Comparison of ENCODE assay signal across 15 cellular contexts in the genomic region with DNA sequence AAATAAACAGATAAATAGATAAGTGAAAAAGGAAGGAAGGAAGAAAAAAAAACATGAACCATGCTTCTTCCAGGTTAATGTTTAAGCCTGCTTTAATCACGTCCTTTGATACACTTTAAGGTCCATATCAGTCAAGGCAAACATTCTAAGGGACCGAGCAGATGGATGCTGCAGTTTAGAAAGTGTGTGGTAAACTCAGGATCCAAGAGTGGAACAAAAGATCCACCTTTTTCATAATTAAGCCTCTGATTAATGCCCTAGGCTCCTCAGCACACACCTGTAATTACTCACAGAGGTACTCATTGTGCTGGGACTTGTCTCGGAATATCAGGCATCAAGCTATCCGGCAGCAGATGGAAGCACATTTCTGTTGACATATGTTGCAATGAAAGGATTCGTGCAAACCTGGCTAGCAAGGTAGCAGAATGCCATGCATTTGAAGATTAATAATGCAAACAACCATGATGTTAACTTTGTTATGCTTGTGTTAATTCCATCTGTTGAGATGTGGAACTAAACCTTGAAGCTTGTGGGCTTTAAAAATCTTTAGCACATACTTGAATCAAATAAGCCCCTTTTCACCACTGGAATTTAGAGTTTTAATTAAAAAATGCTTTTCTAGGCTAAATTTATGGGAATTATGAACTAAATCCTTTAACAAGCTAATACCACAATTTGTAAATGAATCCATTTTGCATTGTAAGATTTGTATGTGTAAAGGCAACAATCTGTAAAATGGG.
A peak's percentile ranks its signal among the peaks of the same experiment; 100 is the strongest.
DNase-seq lines count a peak whose midpoint lies in the region; ATAC-seq, FAIRE-seq and TF ChIP-seq lines count a peak whose summit lies in the region.
"Had no signal": no experiment of that assay in that cellular context is flagged by ENCODE, and none has a peak within 500 bp of the region (broad histone marks: within the 10 kb centered on the region; RNA-seq: fewer than 3 reads in every experiment).

No MANE protein-coding gene starts in this region.

- H3K27me3 Mint-ChIP-seq in activated naive CD4-positive, alpha-beta T cell treated with anti-CD3 and anti-CD28 coated beads, Interleukin-2, amount 10 ng/mL, durations not matched to agents 7 days and 5 days: no peaks in the 10 kb centered on the region
- H3K27me3 Mint-ChIP-seq: activated CD8-positive, alpha-beta memory T cell treated with anti-CD3 and anti-CD28 coated beads, Interleukin-2, amount 10 ng/mL, durations not matched to agents 7 days and 5 days; activated naive CD8-positive, alpha-beta T cell treated with anti-CD3 and anti-CD28 coated beads, Interleukin-2, amount 10 ng/mL, durations not matched to agents 7 days and 5 days had no signal

- H3K4me1 ChIP-seq in smooth muscle cell (ENCODE audit: low read depth): no peaks in the 10 kb centered on the region

- no peaks in the 10 kb centered on the region for H3K9me3 Mint-ChIP-seq in activated naive CD4-positive, alpha-beta T cell treated with anti-CD3 and anti-CD28 coated beads, Interleukin-2, amount 10 ng/mL, durations not matched to agents 7 days and 5 days
- H3K9me3 Mint-ChIP-seq: activated naive CD8-positive, alpha-beta T cell treated with anti-CD3 and anti-CD28 coated beads, Interleukin-2, amount 10 ng/mL, durations not matched to agents 7 days and 5 days had no signal

- no peaks in the 10 kb centered on the region for H4K20me1 ChIP-seq in smooth muscle cell (ENCODE audit: low read depth)

- no peaks in the 10 kb centered on the region for H3K36me3 ChIP-seq in smooth muscle cell (ENCODE audit: low read depth)
- H3K36me3 ChIP-seq: thoracic aorta had no signal

- no peak overlapping the region for H3K4me3 ChIP-seq in smooth muscle cell
- H3K4me3 ChIP-seq: thoracic aorta had no signal

- H3K36me3 Mint-ChIP-seq in activated naive CD4-positive, alpha-beta T cell treated with anti-CD3 and anti-CD28 coated beads, Interleukin-2, amount 10 ng/mL, durations not matched to agents 7 days and 5 days: peaks cover 18% of the 10 kb centered on the region

- H3K79me2 ChIP-seq in smooth muscle cell (ENCODE audit: low read depth): no peaks in the 10 kb centered on the region

- CTCF ChIA-PET in activated naive CD4-positive, alpha-beta T cell treated with anti-CD3 and anti-CD28 coated beads, Interleukin-2, amount 10 ng/mL, durations not matched to agents 7 days and 5 days (lab: Charles Lee): no interaction called here

- H3K4me2 ChIP-seq in smooth muscle cell: no peak overlapping the region

- no peaks in the 10 kb centered on the region for H3K9me3 ChIP-seq in smooth muscle cell (replicated peaks; ENCODE audit: low read depth)
- H3K9me3 ChIP-seq: thoracic aorta had no signal

- H3K27ac Mint-ChIP-seq in activated naive CD4-positive, alpha-beta T cell treated with anti-CD3 and anti-CD28 coated beads, Interleukin-2, amount 10 ng/mL, durations not matched to agents 7 days and 5 days: no peak overlapping the region
- H3K27ac Mint-ChIP-seq: activated CD8-positive, alpha-beta memory T cell treated with anti-CD3 and anti-CD28 coated beads, Interleukin-2, amount 10 ng/mL, durations not matched to agents 7 days and 5 days; activated naive CD8-positive, alpha-beta T cell treated with anti-CD3 and anti-CD28 coated beads, Interleukin-2, amount 10 ng/mL, durations not matched to agents 7 days and 5 days had no signal

- no peak for ATAC-seq in HG03469 (IDR thresholded peaks at IDR 0.05; ENCODE audit: unreplicated experiment)
- no peak for ATAC-seq in activated CD4-positive, CD25-positive, alpha-beta regulatory T cell treated with anti-CD3 and anti-CD28 coated beads, Interleukin-2, amount 50 U/mL, for 24 hours
- ATAC-seq: activated CD8-positive, alpha-beta memory T cell treated with anti-CD3 and anti-CD28 coated beads, Interleukin-2, amount 10 ng/mL, durations not matched to agents 7 days and 5 days had no signal

- H3F3A ChIP-seq in smooth muscle cell (ENCODE audit: low read depth): no peaks in the 10 kb centered on the region

- 73% methylated on average over 5 of the region's 5 CpGs for WGBS in smooth muscle cell (ENCODE audit: low lambda C conversion rate)

- DNase-seq in NCI-H1092 treated with DMSO at 0.1 percent for 48 hours (lab: John Stamatoyannopoulos, UW) (peak; percentile 55), NCI-H1092 (lab: John Stamatoyannopoulos, UW) (no peak), NCI-H510A treated with DMSO at 0.1 percent for 48 hours (lab: John Stamatoyannopoulos, UW) (peak; percentile 91), smooth muscle cell (lab: John Stamatoyannopoulos, UW; ENCODE audit: unreplicated experiment) (no peak)
- DNase-seq in activated naive CD4-positive, alpha-beta T cell treated with anti-CD3 and anti-CD28 coated beads, Interleukin-2, amount 10 ng/mL, durations not matched to agents 7 days and 5 days: no peak
- DNase-seq: 8988T; activated CD8-positive, alpha-beta memory T cell treated with anti-CD3 and anti-CD28 coated beads, Interleukin-2, amount 10 ng/mL, durations not matched to agents 7 days and 5 days; activated naive CD8-positive, alpha-beta T cell treated with anti-CD3 and anti-CD28 coated beads, Interleukin-2, amount 10 ng/mL, durations not matched to agents 7 days and 5 days; MV-4-11 had no signal

- H2AFZ ChIP-seq in smooth muscle cell (ENCODE audit: low read depth): no peak overlapping the region

- H3K27ac ChIP-seq in smooth muscle cell (ENCODE audit: low read depth): peak overlapping the region; percentile 81
- H3K27ac ChIP-seq: thoracic aorta had no signal

- no peak overlapping the region for H3K4me3 Mint-ChIP-seq in activated naive CD4-positive, alpha-beta T cell treated with anti-CD3 and anti-CD28 coated beads, Interleukin-2, amount 10 ng/mL, durations not matched to agents 7 days and 5 days
- H3K4me3 Mint-ChIP-seq: activated CD8-positive, alpha-beta memory T cell treated with anti-CD3 and anti-CD28 coated beads, Interleukin-2, amount 10 ng/mL, durations not matched to agents 7 days and 5 days; activated naive CD8-positive, alpha-beta T cell treated with anti-CD3 and anti-CD28 coated beads, Interleukin-2, amount 10 ng/mL, durations not matched to agents 7 days and 5 days had no signal

- no peaks in the 10 kb centered on the region for H3K27me3 ChIP-seq in smooth muscle cell (ENCODE audit: low read depth)

- H3K4me1 Mint-ChIP-seq in activated naive CD4-positive, alpha-beta T cell treated with anti-CD3 and anti-CD28 coated beads, Interleukin-2, amount 10 ng/mL, durations not matched to agents 7 days and 5 days: peaks cover 12% of the 10 kb centered on the region

- H3K9ac ChIP-seq in smooth muscle cell (ENCODE audit: low read depth): peak overlapping the region; percentile 29

- no peak for TF ChIP-seq CTCF in smooth muscle cell (IDR thresholded peaks at IDR 0.05; ENCODE audit: borderline replicate concordance, insufficient read depth, poor library complexity, severe bottlenecking)

- peak; percentile 14 for FAIRE-seq in colon (lab: Jason Lieb, UNC)
- FAIRE-seq: D721Med, TTC549 had no signal

Comparison
In these comparisons a context has a peak if more than half of its experiments do, and no peak if none do; other contexts are left out.
1. DNase-seq: peak in NCI-H1092 treated with DMSO at 0.1 percent for 48 hours (single experiment) and NCI-H510A treated with DMSO at 0.1 percent for 48 hours (single experiment); none in NCI-H1092 (single experiment), smooth muscle cell (single experiment) and activated naive CD4-positive, alpha-beta T cell treated with anti-CD3 and anti-CD28 coated beads, Interleukin-2, amount 10 ng/mL, durations not matched to agents 7 days and 5 days (single experiment).